Comparison of ENCODE assay signal across 8 cellular contexts in the genomic region with DNA sequence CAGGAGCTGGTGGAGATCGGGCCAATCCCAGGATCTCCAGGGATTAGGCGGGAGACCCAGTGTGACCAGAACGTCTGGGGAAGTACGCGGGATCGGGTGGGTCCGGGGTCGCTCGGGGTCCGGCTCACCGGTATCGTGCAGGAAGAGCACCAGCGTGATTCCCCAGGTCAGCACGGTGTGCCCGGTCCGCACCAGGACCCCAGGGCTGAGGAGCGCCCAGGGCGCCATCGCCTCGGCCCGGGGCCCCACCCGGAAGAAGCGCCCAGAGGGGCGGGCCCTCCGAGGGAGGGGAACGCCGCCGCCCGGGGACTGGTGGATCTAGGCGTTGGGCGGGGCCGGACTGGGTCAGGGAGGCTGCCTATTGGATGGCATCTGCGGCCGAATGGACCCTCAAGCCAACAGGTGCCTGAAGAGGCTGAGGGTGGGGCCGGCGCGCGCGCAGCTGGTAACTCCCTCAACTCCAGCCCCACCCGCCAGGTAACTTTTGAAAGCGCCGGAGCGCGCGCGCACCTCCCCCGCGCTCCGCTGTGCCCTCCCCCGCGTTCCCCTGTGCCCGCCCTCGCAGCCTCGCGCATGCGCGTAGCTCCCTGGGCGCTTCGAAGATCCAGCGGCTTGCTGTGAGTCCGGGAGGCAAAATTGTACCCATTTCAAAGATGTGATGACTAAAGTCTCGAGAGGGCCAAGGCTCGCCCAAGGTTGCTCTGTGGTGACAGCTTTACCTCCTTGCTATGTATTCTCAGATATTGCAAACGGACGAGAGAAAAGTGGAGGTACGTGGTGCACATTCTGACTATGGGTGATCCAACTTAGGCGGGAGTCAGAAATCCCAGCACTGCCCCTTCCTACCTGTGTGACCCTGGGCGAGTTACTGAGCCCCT. TPM values are rescaled to one million over a fixed set of nuclear protein-coding genes. Genes with fewer than 3 reads are reported as not detected.
DNase-seq lines count a peak whose midpoint lies in the region; ATAC-seq and TF ChIP-seq lines count a peak whose summit lies in the region.

A gene with protein sequence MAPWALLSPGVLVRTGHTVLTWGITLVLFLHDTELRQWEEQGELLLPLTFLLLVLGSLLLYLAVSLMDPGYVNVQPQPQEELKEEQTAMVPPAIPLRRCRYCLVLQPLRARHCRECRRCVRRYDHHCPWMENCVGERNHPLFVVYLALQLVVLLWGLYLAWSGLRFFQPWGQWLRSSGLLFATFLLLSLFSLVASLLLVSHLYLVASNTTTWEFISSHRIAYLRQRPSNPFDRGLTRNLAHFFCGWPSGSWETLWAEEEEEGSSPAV (minus strand): TSS at position 262 of the 878 bp plus-strand sequence. CDS start 34 bp downstream, at position 228.

- H3K4me1 Mint-ChIP-seq in activated T-helper 2 cell treated with anti-CD3 and anti-CD28 coated beads, Interferon-gamma antibody, Interleukin-2, Interleukin-4, amounts not matched to agents 10 μg/mL and 5 μg/mL and 100 μg/mL, durations not matched to agents 14 hours and 24 hours and 36 hours (ENCODE audit: low read depth), result peaks cover 35% of the 10 kb centered on the region
- H3K4me1 Mint-ChIP-seq in natural killer cell, result peaks cover 26 to 35% of the 10 kb centered on the region in 2 donors

- H3K27ac ChIP-seq in RWPE2 (ENCODE audit: poor library complexity, severe bottlenecking), result peak within 1 kb of the TSS; percentile 51

- H3K36me3 ChIP-seq in RWPE2 (ENCODE audit: low read depth), result no peaks in the 10 kb centered on the region

- no peaks in the 10 kb centered on the region for H3K4me1 ChIP-seq in RWPE2 (ENCODE audit: insufficient read depth, poor library complexity, severe bottlenecking)

- peaks cover 24% of the 10 kb centered on the region for H3K36me3 Mint-ChIP-seq in activated T-helper 2 cell treated with anti-CD3 and anti-CD28 coated beads, Interferon-gamma antibody, Interleukin-2, Interleukin-4, amounts not matched to agents 10 μg/mL and 5 μg/mL and 100 μg/mL, durations not matched to agents 14 hours and 24 hours and 36 hours (ENCODE audit: low read depth)
- no peaks in the 10 kb centered on the region for H3K36me3 Mint-ChIP-seq in natural killer cell

- H3K9me3 ChIP-seq in RWPE2 (ENCODE audit: severe bottlenecking), result no peaks in the 10 kb centered on the region

- ATAC-seq in RWPE2 (ENCODE audit: low read depth) (peak; percentile 95), natural killer cell (peak; percentile 95 to 99 (median 96))

- intact Hi-C loops in activated T-helper 2 cell treated with anti-CD3 and anti-CD28 coated beads, Interferon-gamma antibody, Interleukin-2, Interleukin-4, amounts not matched to agents 10 μg/mL and 5 μg/mL and 100 μg/mL, durations not matched to agents 14 hours and 24 hours and 36 hours (cut with micrococcal nuclease), result loop anchor here (1.0 to 10.0 kb wide), 3 partner anchors 47 to 169 kb away; a partner anchor contains a TSS
- intact Hi-C loops in natural killer cell (cut with micrococcal nuclease), result loop anchor here (1.0 to 5.0 kb wide), 4 partner anchors 35 to 95 kb away; a partner anchor contains a TSS

- peak within 1 kb of the TSS; percentile 56 for H3K4me3 ChIP-seq in RWPE2 (ENCODE audit: severe bottlenecking)

- no peaks in the 10 kb centered on the region for H3K9me3 Mint-ChIP-seq in activated T-helper 2 cell treated with anti-CD3 and anti-CD28 coated beads, Interferon-gamma antibody, Interleukin-2, Interleukin-4, amounts not matched to agents 10 μg/mL and 5 μg/mL and 100 μg/mL, durations not matched to agents 14 hours and 24 hours and 36 hours
- H3K9me3 Mint-ChIP-seq in natural killer cell, result no peaks in the 10 kb centered on the region

- peak within 1 kb of the TSS; percentile 90 for H3K27ac Mint-ChIP-seq in activated T-helper 2 cell treated with anti-CD3 and anti-CD28 coated beads, Interferon-gamma antibody, Interleukin-2, Interleukin-4, amounts not matched to agents 10 μg/mL and 5 μg/mL and 100 μg/mL, durations not matched to agents 14 hours and 24 hours and 36 hours
- H3K27ac Mint-ChIP-seq in natural killer cell, result peak within 1 kb of the TSS; percentile 86 to 94

- TF ChIP-seq CTCF in RWPE2 (IDR thresholded peaks at IDR 0.05; ENCODE audit: poor library complexity, severe bottlenecking) (peak; percentile 9), natural killer cell (IDR thresholded peaks at IDR 0.05) (no peak)

- no peaks in the 10 kb centered on the region for H3K27me3 Mint-ChIP-seq in activated T-helper 2 cell treated with anti-CD3 and anti-CD28 coated beads, Interferon-gamma antibody, Interleukin-2, Interleukin-4, amounts not matched to agents 10 μg/mL and 5 μg/mL and 100 μg/mL, durations not matched to agents 14 hours and 24 hours and 36 hours (ENCODE audit: low read depth)
- no peaks in the 10 kb centered on the region for H3K27me3 Mint-ChIP-seq in natural killer cell (ENCODE audit: low read depth in 2 of 2)

- peak within 1 kb of the TSS; percentile 98 for H3K4me3 Mint-ChIP-seq in activated T-helper 2 cell treated with anti-CD3 and anti-CD28 coated beads, Interferon-gamma antibody, Interleukin-2, Interleukin-4, amounts not matched to agents 10 μg/mL and 5 μg/mL and 100 μg/mL, durations not matched to agents 14 hours and 24 hours and 36 hours (ENCODE audit: low read depth)
- peak within 1 kb of the TSS; percentile 93 for H3K4me3 Mint-ChIP-seq in natural killer cell

- DNase-seq in EH (ENCODE audit: low read depth) (peak; percentile 97), H4 (ENCODE audit: low spot score) (peak; percentile 98), LoVo (ENCODE audit: low spot score) (peak; percentile 100), RWPE2 (ENCODE audit: low spot score) (peak; percentile 100), fibroblast of peridontal ligament (ENCODE audit: extremely low read depth) (peak; percentile 74), natural killer cell (peak; percentile 97)
- peak; percentile 99 for DNase-seq in activated T-helper 2 cell treated with anti-CD3 and anti-CD28 coated beads, Interferon-gamma antibody, Interleukin-2, Interleukin-4, amounts not matched to agents 10 μg/mL and 5 μg/mL and 100 μg/mL, durations not matched to agents 14 hours and 24 hours and 36 hours (ENCODE audit: low spot score)
- peak; percentile 98 for DNase-seq in stimulated activated naive CD4-positive, alpha-beta T cell treated with Interleukin-2 at 50 U/mL for 16 hours (lab: John Stamatoyannopoulos, UW)

- H3K27me3 ChIP-seq in RWPE2 (ENCODE audit: insufficient read depth, poor library complexity, severe bottlenecking), result no peaks in the 10 kb centered on the region

RNA-seq across cellular contexts. Expression of the gene that starts here (rescaled TPM):
- 46.4 and 57.8 TPM in 2 replicates for total RNA-seq in H4 (2014; rRNA removed; shearing (Covaris generic))
- 51.7 and 53.2 TPM in 2 replicates for total RNA-seq in activated T-helper 2 cell treated with anti-CD3 and anti-CD28 coated beads, Interferon-gamma antibody, Interleukin-2, Interleukin-4, amounts not matched to agents 10 μg/mL and 5 μg/mL and 100 μg/mL, durations not matched to agents 14 hours and 24 hours and 36 hours
- total RNA-seq in natural killer cell, result 10 to 100 TPM; 26.1 to 37.1 (median 28.6) TPM

Comparison
In these comparisons a context has a peak if more than half of its experiments do, and no peak if none do; other contexts are left out.
1. Peak in every context shown above with its lines: DNase-seq, ATAC-seq, H3K4me3 ChIP-seq and H3K27ac ChIP-seq.